In genomic region chr6:107361568-107362270, GRCh38 we compare ENCODE assay signal across 15 cellular contexts.
DNase-seq lines count a peak whose midpoint lies in the region; ATAC-seq lines count a peak whose summit lies in the region.
"Had no signal": no experiment of that assay in that cellular context is flagged by ENCODE, and none has a peak within 500 bp of the region (broad histone marks: within the 10 kb centered on the region; RNA-seq: fewer than 3 reads in every experiment).

No MANE protein-coding gene starts in this region.

- peaks cover 44% of the 10 kb centered on the region for H3K36me3 Mint-ChIP-seq in T-cell

- ATAC-seq in T-cell (replicated peaks in 1 of 4) (no peak), GM18867 (IDR thresholded peaks at IDR 0.05; ENCODE audit: unreplicated experiment) (no peak)
- ATAC-seq: activated CD8-positive, alpha-beta T cell treated with anti-CD3 and anti-CD28 coated beads for 36 hours; GM12878; lower lobe of right lung had no signal

- H3K27ac Mint-ChIP-seq in T-cell, result no peak overlapping the region
- H3K27ac Mint-ChIP-seq: activated CD8-positive, alpha-beta T cell treated with anti-CD3 and anti-CD28 coated beads for 36 hours had no signal

- no peak overlapping the region for H3K4me3 Mint-ChIP-seq in T-cell
- H3K4me3 Mint-ChIP-seq: activated CD8-positive, alpha-beta T cell treated with anti-CD3 and anti-CD28 coated beads for 36 hours had no signal

- H3K9me3 Mint-ChIP-seq in T-cell, result peaks cover 4 to 11% (median 4%) of the 10 kb centered on the region in 3 donors

- peaks cover 0 to 4% (median 2%) of the 10 kb centered on the region in 3 donors for H3K4me1 Mint-ChIP-seq in T-cell

- CTCF ChIA-PET in T-cell (lab: Charles Lee), result no interaction called here

- no peaks in the 10 kb centered on the region for H3K27me3 Mint-ChIP-seq in T-cell
- H3K27me3 Mint-ChIP-seq: activated CD8-positive, alpha-beta T cell treated with anti-CD3 and anti-CD28 coated beads for 36 hours had no signal

- DNase-seq in ELR (ENCODE audit: low read depth), result peak; percentile 82
- peak; percentile 80 for DNase-seq in NCI-H2227 treated with DMSO at 0.1 percent for 48 hours (lab: John Stamatoyannopoulos, UW)
- DNase-seq in fibroblast of peridontal ligament (ENCODE audit: extremely low read depth), result peak; percentile 34
- DNase-seq in renal cortical epithelial cell (ENCODE audit: low read depth), result peak; percentile 78
- DNase-seq in T-cell, result no peak
- DNase-seq in NCI-H1694 (lab: John Stamatoyannopoulos, UW), result no peak
- DNase-seq in activated naive CD4-positive, alpha-beta T cell treated with anti-CD3 and anti-CD28 coated beads, Interleukin-2, amount 50 U/mL, for 16 hours, result no peak
- DNase-seq: activated CD8-positive, alpha-beta T cell treated with anti-CD3 and anti-CD28 coated beads for 36 hours; activated naive CD4-positive, alpha-beta T cell treated with Interleukin-2 at 50 U/mL for 16 hours; COR-L47; lower lobe of right lung; NCI-H510A treated with DMSO at 0.1 percent for 48 hours; stimulated activated CD4-positive, alpha-beta T cell treated with anti-CD3 and anti-CD28 coated beads, Interleukin-4, amount 100 ng/mL, for 4 hours had no signal

- POLR2A ChIA-PET in T-cell (lab: Charles Lee), result no interaction called here

Comparison
In these comparisons a context has a peak if more than half of its experiments do, and no peak if none do; other contexts are left out.
1. DNase-seq: peak in ELR (single experiment), NCI-H2227 treated with DMSO at 0.1 percent for 48 hours (single experiment), fibroblast of peridontal ligament (single experiment) and renal cortical epithelial cell (single experiment); none in T-cell (0 of 34), NCI-H1694 (single experiment) and activated naive CD4-positive, alpha-beta T cell treated with anti-CD3 and anti-CD28 coated beads, Interleukin-2, amount 50 U/mL, for 16 hours (single experiment).